ENCODE assay signal across 8 cellular contexts in genomic region chr2:173151671-173152398, GRCh38.
DNase-seq lines count a peak whose midpoint lies in the region; ATAC-seq and TF ChIP-seq lines count a peak whose summit lies in the region.

No MANE protein-coding gene starts in this region.

- ATAC-seq in activated naive CD8-positive, alpha-beta T cell treated with anti-CD3 and anti-CD28 coated beads, Interleukin-2, amount 10 ng/mL, durations not matched to agents 7 days and 5 days (ENCODE audit: low read depth): peak; percentile 57
- peak; percentile 72 for ATAC-seq in HG03460 (IDR thresholded peaks at IDR 0.05; ENCODE audit: unreplicated experiment)
- peak; percentile 94 for ATAC-seq in stimulated activated naive CD8-positive, alpha-beta T cell treated with anti-CD3 and anti-CD28 coated beads, Interleukin-15, amount 100 ng/mL, for 72 hours

- H3K4me3 ChIP-seq in astrocyte of the spinal cord (ENCODE audit: low read depth, low read length): no peak overlapping the region

- in situ Hi-C loops in astrocyte of the spinal cord (cut with HindIII; ENCODE audit: low sequenced_read_pairs): no loop called here

- POLR2A ChIA-PET in activated naive CD8-positive, alpha-beta T cell treated with anti-CD3 and anti-CD28 coated beads, Interleukin-2, amount 10 ng/mL, durations not matched to agents 7 days and 5 days (lab: Charles Lee): no interaction called here

- H3K4me3 Mint-ChIP-seq in activated naive CD8-positive, alpha-beta T cell treated with anti-CD3 and anti-CD28 coated beads, Interleukin-2, amount 10 ng/mL, durations not matched to agents 7 days and 5 days: no peak overlapping the region
- no peak overlapping the region for H3K4me3 Mint-ChIP-seq in activated naive CD8-positive, alpha-beta T cell treated with anti-CD3 and anti-CD28 coated beads for 36 hours
- peak overlapping the region in 1 of 2 donors; percentile 16 for H3K4me3 Mint-ChIP-seq in stimulated activated naive CD8-positive, alpha-beta T cell treated with anti-CD3 and anti-CD28 coated beads, Interleukin-15, amount 100 ng/mL, for 72 hours

- DNase-seq in activated naive CD8-positive, alpha-beta T cell treated with anti-CD3 and anti-CD28 coated beads, Interleukin-2, amount 10 ng/mL, durations not matched to agents 7 days and 5 days: no peak
- no peak for DNase-seq in activated naive CD8-positive, alpha-beta T cell treated with anti-CD3 and anti-CD28 coated beads for 36 hours
- DNase-seq in astrocyte of the spinal cord (ENCODE audit: low read depth, low spot score): peak; percentile 79
- DNase-seq in stimulated activated naive CD8-positive, alpha-beta T cell treated with anti-CD3 and anti-CD28 coated beads, Interleukin-15, amount 100 ng/mL, for 72 hours: no peak
- DNase-seq in GM19238 (ENCODE audit: insufficient read length, low spot score): no peak
- no peak for DNase-seq in HK-2 (ENCODE audit: unreplicated experiment)
- DNase-seq in SHP77 (lab: John Stamatoyannopoulos, UW): no peak

- H3K27me3 Mint-ChIP-seq in activated naive CD8-positive, alpha-beta T cell treated with anti-CD3 and anti-CD28 coated beads, Interleukin-2, amount 10 ng/mL, durations not matched to agents 7 days and 5 days: no peaks in the 10 kb centered on the region
- H3K27me3 Mint-ChIP-seq in activated naive CD8-positive, alpha-beta T cell treated with anti-CD3 and anti-CD28 coated beads for 36 hours: peaks cover 23% of the 10 kb centered on the region
- peaks cover 26% of the 10 kb centered on the region for H3K27me3 Mint-ChIP-seq in stimulated activated naive CD8-positive, alpha-beta T cell treated with anti-CD3 and anti-CD28 coated beads, Interleukin-15, amount 100 ng/mL, for 72 hours

- peaks cover 22% of the 10 kb centered on the region for H3K4me1 Mint-ChIP-seq in activated naive CD8-positive, alpha-beta T cell treated with anti-CD3 and anti-CD28 coated beads, Interleukin-2, amount 10 ng/mL, durations not matched to agents 7 days and 5 days
- peaks cover 35% of the 10 kb centered on the region for H3K4me1 Mint-ChIP-seq in activated naive CD8-positive, alpha-beta T cell treated with anti-CD3 and anti-CD28 coated beads for 36 hours
- H3K4me1 Mint-ChIP-seq in stimulated activated naive CD8-positive, alpha-beta T cell treated with anti-CD3 and anti-CD28 coated beads, Interleukin-15, amount 100 ng/mL, for 72 hours: peaks cover 49% of the 10 kb centered on the region

- no peak overlapping the region for H3K27ac Mint-ChIP-seq in activated naive CD8-positive, alpha-beta T cell treated with anti-CD3 and anti-CD28 coated beads, Interleukin-2, amount 10 ng/mL, durations not matched to agents 7 days and 5 days
- no peak overlapping the region for H3K27ac Mint-ChIP-seq in activated naive CD8-positive, alpha-beta T cell treated with anti-CD3 and anti-CD28 coated beads for 36 hours
- no peak overlapping the region for H3K27ac Mint-ChIP-seq in stimulated activated naive CD8-positive, alpha-beta T cell treated with anti-CD3 and anti-CD28 coated beads, Interleukin-15, amount 100 ng/mL, for 72 hours

- H3K36me3 Mint-ChIP-seq in activated naive CD8-positive, alpha-beta T cell treated with anti-CD3 and anti-CD28 coated beads, Interleukin-2, amount 10 ng/mL, durations not matched to agents 7 days and 5 days: peaks cover 14% of the 10 kb centered on the region
- H3K36me3 Mint-ChIP-seq in activated naive CD8-positive, alpha-beta T cell treated with anti-CD3 and anti-CD28 coated beads for 36 hours: no peaks in the 10 kb centered on the region

- H3K9me3 Mint-ChIP-seq in activated naive CD8-positive, alpha-beta T cell treated with anti-CD3 and anti-CD28 coated beads, Interleukin-2, amount 10 ng/mL, durations not matched to agents 7 days and 5 days: peaks cover 2% of the 10 kb centered on the region
- H3K9me3 Mint-ChIP-seq in activated naive CD8-positive, alpha-beta T cell treated with anti-CD3 and anti-CD28 coated beads for 36 hours: peaks cover 2% of the 10 kb centered on the region
- peaks cover 7 to 16% of the 10 kb centered on the region in 2 donors for H3K9me3 Mint-ChIP-seq in stimulated activated naive CD8-positive, alpha-beta T cell treated with anti-CD3 and anti-CD28 coated beads, Interleukin-15, amount 100 ng/mL, for 72 hours

- TF ChIP-seq CTCF in astrocyte of the spinal cord (IDR thresholded peaks at IDR 0.05; ENCODE audit: low read depth, low read length): no peak
